ENCODE assay signal across 8 cellular contexts in genomic region chr3:196528639-196529233, GRCh38. TPM values are rescaled to one million over a fixed set of nuclear protein-coding genes. Genes with fewer than 3 reads are reported as not detected.
DNase-seq lines count a peak whose midpoint lies in the region; ATAC-seq lines count a peak whose summit lies in the region.

No MANE protein-coding gene starts in this region.

- peaks cover 2% of the 10 kb centered on the region for H3K27me3 Mint-ChIP-seq in activated CD4-positive, alpha-beta memory T cell treated with anti-CD3 and anti-CD28 coated beads for 36 hours
- peaks cover 9 to 12% of the 10 kb centered on the region in 2 donors for H3K27me3 Mint-ChIP-seq in effector memory CD8-positive, alpha-beta T cell

- peak overlapping the region; percentile 82 for H3K4ac ChIP-seq in mesendoderm (ENCODE audit: low read depth, low read length)

- H3K27ac ChIP-seq in mesendoderm (ENCODE audit: low read depth, low read length) = no peak overlapping the region

- peak overlapping the region; percentile 71 for H3K4me3 Mint-ChIP-seq in activated CD4-positive, alpha-beta memory T cell treated with anti-CD3 and anti-CD28 coated beads for 36 hours
- peak overlapping the region; percentile 65 to 72 for H3K4me3 Mint-ChIP-seq in effector memory CD8-positive, alpha-beta T cell

- H3K4me1 ChIP-seq in mesendoderm (ENCODE audit: control insufficient read depth, low read depth, low read length) = no peaks in the 10 kb centered on the region

- H2BK120ac ChIP-seq in mesendoderm (ENCODE audit: low read depth, low read length) = no peak overlapping the region

- H3K18ac ChIP-seq in mesendoderm (ENCODE audit: low read length) = peak overlapping the region; percentile 69

- no peak overlapping the region for H3K23ac ChIP-seq in mesendoderm (ENCODE audit: low read length)

- H3K79me2 ChIP-seq in mesendoderm (ENCODE audit: control insufficient read depth, insufficient read depth, low read length) = no peaks in the 10 kb centered on the region

- H3K27ac Mint-ChIP-seq in activated CD4-positive, alpha-beta memory T cell treated with anti-CD3 and anti-CD28 coated beads for 36 hours = peak overlapping the region; percentile 87
- no peak overlapping the region for H3K27ac Mint-ChIP-seq in effector memory CD8-positive, alpha-beta T cell

- no CpG with 5 or more reads among the region's 52 CpGs for WGBS in mesendoderm (ENCODE audit: extremely low coverage, insufficient coverage, low lambda C conversion rate)

- H3K79me1 ChIP-seq in mesendoderm (ENCODE audit: low read length) = no peaks in the 10 kb centered on the region

- H3K4me1 Mint-ChIP-seq in activated CD4-positive, alpha-beta memory T cell treated with anti-CD3 and anti-CD28 coated beads for 36 hours (ENCODE audit: low read depth) = peaks cover 13% of the 10 kb centered on the region
- peaks cover 0 to 2% of the 10 kb centered on the region in 2 donors for H3K4me1 Mint-ChIP-seq in effector memory CD8-positive, alpha-beta T cell (ENCODE audit: low read depth in 2 of 2)

- peak; percentile 86 for ATAC-seq in HG02885 (IDR thresholded peaks at IDR 0.05; ENCODE audit: poor library complexity, unreplicated experiment)
- ATAC-seq in effector memory CD8-positive, alpha-beta T cell (replicated peaks) = peak; percentile 96

- no peaks in the 10 kb centered on the region for H3K36me3 Mint-ChIP-seq in activated CD4-positive, alpha-beta memory T cell treated with anti-CD3 and anti-CD28 coated beads for 36 hours
- H3K36me3 Mint-ChIP-seq in effector memory CD8-positive, alpha-beta T cell (ENCODE audit: insufficient read depth) = no peaks in the 10 kb centered on the region

- H3K9ac ChIP-seq in mesendoderm (ENCODE audit: low read length) = peak overlapping the region; percentile 82

- POLR2A ChIA-PET in activated CD4-positive, alpha-beta memory T cell treated with anti-CD3 and anti-CD28 coated beads for 36 hours (lab: Charles Lee) = interaction anchor here (0.7 to 1.4 kb wide), 5 partner anchors 10 to 211 kb away, joined by 3 to 14 read pairs (median 4); partner anchors contain the start of gene RNF168

- no peak overlapping the region for H2AK5ac ChIP-seq in mesendoderm (ENCODE audit: low read length)

- H3K9me3 Mint-ChIP-seq in activated CD4-positive, alpha-beta memory T cell treated with anti-CD3 and anti-CD28 coated beads for 36 hours = no peaks in the 10 kb centered on the region
- H3K9me3 Mint-ChIP-seq in effector memory CD8-positive, alpha-beta T cell = no peaks in the 10 kb centered on the region

- DNase-seq in SHP77 (lab: John Stamatoyannopoulos, UW) (peak; percentile 15 to 48), SHP77 treated with DMSO at 0.1 percent for 48 hours (lab: John Stamatoyannopoulos, UW) (no peak), NCI-H2196 (lab: John Stamatoyannopoulos, UW; ENCODE audit: unreplicated experiment) (peak; percentile 89), mesendoderm (peak; percentile 79)
- DNase-seq in activated CD4-positive, alpha-beta memory T cell treated with anti-CD3 and anti-CD28 coated beads for 36 hours = peak; percentile 92
- peak; percentile 77 to 86 (median 78) for DNase-seq in effector memory CD8-positive, alpha-beta T cell
- DNase-seq in stimulated activated CD8-positive, alpha-beta memory T cell treated with anti-CD3 and anti-CD28 coated beads, Interleukin-15, amount 100 ng/mL, for 48 hours (ENCODE audit: low read depth in 2 of 2) = peak; percentile 82

- no peak overlapping the region for H4K5ac ChIP-seq in mesendoderm (ENCODE audit: low read length)

- CTCF ChIA-PET in activated CD4-positive, alpha-beta memory T cell treated with anti-CD3 and anti-CD28 coated beads for 36 hours (lab: Charles Lee) = interaction anchor here (0.5 to 1.9 kb wide), 60 partner anchors 8 to 456 kb away, joined by 3 to 31 read pairs (median 4); partner anchors contain the start of genes FBXO45, PAK2, RNF168 and SENP5

- H2BK5ac ChIP-seq in mesendoderm (ENCODE audit: low read length) = no peak overlapping the region

- H3K4me3 ChIP-seq in mesendoderm (ENCODE audit: low read length) = peak overlapping the region; percentile 30

- H2BK15ac ChIP-seq in mesendoderm (replicated peaks; ENCODE audit: low read depth) = peak overlapping the region; percentile 3

- no peak overlapping the region for H4K8ac ChIP-seq in mesendoderm (ENCODE audit: low read depth, low read length)

- no peaks in the 10 kb centered on the region for H3K36me3 ChIP-seq in mesendoderm (ENCODE audit: control insufficient read depth, insufficient read depth, low read length)

- H3K4me2 ChIP-seq in mesendoderm (ENCODE audit: low read length) = peak overlapping the region; percentile 80

- peak overlapping the region; percentile 93 for H3K56ac ChIP-seq in mesendoderm (ENCODE audit: low read length)

- H3K27me3 ChIP-seq in mesendoderm (ENCODE audit: insufficient read depth, low read length, poor library complexity) = no peaks in the 10 kb centered on the region

- intact Hi-C loops in activated CD4-positive, alpha-beta memory T cell treated with anti-CD3 and anti-CD28 coated beads for 36 hours (cut with micrococcal nuclease) = loop anchor here (1.0 to 10.0 kb wide), 6 partner anchors 26 to 416 kb away; partner anchors contain the start of genes FBXO45, NCBP2 and WDR53

RNA-seq across cellular contexts. Expression of gene SMCO1, which starts 13.6 kb away (rescaled TPM):
- total RNA-seq in activated CD4-positive, alpha-beta memory T cell treated with anti-CD3 and anti-CD28 coated beads for 36 hours = not detected
- 0.04 TPM for polyA plus RNA-seq in mesendoderm (2013, experiment 1 of 2)
- polyA plus RNA-seq in mesendoderm (2013, experiment 2 of 2) = 0.03 TPM

RNA-seq across cellular contexts. Expression of gene RNF168, which starts 25.2 kb away (rescaled TPM):
- 10 to 100 TPM; 26.1 to 27.2 TPM for total RNA-seq in activated CD4-positive, alpha-beta memory T cell treated with anti-CD3 and anti-CD28 coated beads for 36 hours
- 16.7 TPM for polyA plus RNA-seq in mesendoderm (2013, experiment 1 of 2)
- polyA plus RNA-seq in mesendoderm (2013, experiment 2 of 2) = 16.6 TPM

RNA-seq across cellular contexts. Expression of gene WDR53, which starts 39.6 kb away (rescaled TPM):
- total RNA-seq in activated CD4-positive, alpha-beta memory T cell treated with anti-CD3 and anti-CD28 coated beads for 36 hours = 10 to 100 TPM; 20.9 to 24.1 TPM
- 11.9 TPM for polyA plus RNA-seq in mesendoderm (2013, experiment 1 of 2)
- polyA plus RNA-seq in mesendoderm (2013, experiment 2 of 2) = 11.2 TPM

RNA-seq across cellular contexts. Expression of gene FBXO45, which starts 39.7 kb away (rescaled TPM):
- 10 to 100 TPM; 16.3 to 17.2 TPM for total RNA-seq in activated CD4-positive, alpha-beta memory T cell treated with anti-CD3 and anti-CD28 coated beads for 36 hours
- polyA plus RNA-seq in mesendoderm (2013, experiment 1 of 2) = 14.7 TPM
- 14.1 TPM for polyA plus RNA-seq in mesendoderm (2013, experiment 2 of 2)
